Comparison of ENCODE assay signal across 16 cellular contexts in genomic region chr9:136623016-136623848, GRCh38. TPM values are rescaled to one million over a fixed set of nuclear protein-coding genes. Genes with fewer than 3 reads are reported as not detected.
A peak's percentile ranks its signal among the peaks of the same experiment; 100 is the strongest.
DNase-seq lines count a peak whose midpoint lies in the region; ATAC-seq and TF ChIP-seq lines count a peak whose summit lies in the region.
"Had no signal": no experiment of that assay in that cellular context is flagged by ENCODE, and none has a peak within 500 bp of the region (broad histone marks: within the 10 kb centered on the region; RNA-seq: fewer than 3 reads in every experiment).

No MANE protein-coding gene starts in this region.

- H3K27me3 ChIP-seq in heart left ventricle (no peaks in the 10 kb centered on the region), right atrium auricular region (no peaks in the 10 kb centered on the region), brain microvascular endothelial cell (replicated peaks) (no peaks in the 10 kb centered on the region), right lobe of liver (no peaks in the 10 kb centered on the region)
- H3K27me3 ChIP-seq: tibial artery had no signal

- peak in 3 of 5 donors; percentile 22 to 63 (median 24) for DNase-seq in heart left ventricle
- no peak for DNase-seq in right atrium auricular region (ENCODE audit: low spot score)
- no peak for DNase-seq in brain microvascular endothelial cell
- DNase-seq in right lobe of liver, result peak in 2 of 3 donors; percentile 19 to 46
- no peak for DNase-seq in medulla oblongata (ENCODE audit: extremely low spot score)
- DNase-seq: activated CD8-positive, alpha-beta memory T cell treated with anti-CD3 and anti-CD28 coated beads for 24 hours; activated T-cell treated with anti-CD3 and anti-CD28 coated beads, Interleukin-2, amount 50 U/mL, for 72 hours; CD4-positive, alpha-beta T cell; naive thymus-derived CD8-positive, alpha-beta T cell; NCI-H1092; tibial artery had no signal

- 83 to 94% (median 93%) methylated on average over 7 to 19 of the region's 19 CpGs for WGBS in heart left ventricle, 4 donors
- no CpG with 5 or more reads among the region's 19 CpGs for WGBS in right lobe of liver (ENCODE audit: insufficient coverage, low coverage, low lambda C conversion rate, missing lambda C conversion rate)
- 88% methylated on average over 19 of the region's 19 CpGs for WGBS in urinary bladder

- ATAC-seq in heart left ventricle (no peak), right lobe of liver (no peak), HG03520 (IDR thresholded peaks at IDR 0.05; ENCODE audit: unreplicated experiment) (no peak)
- ATAC-seq in activated T-helper 17 cell treated with anti-CD3 and anti-CD28 coated beads, Interleukin-2, amount 50 U/mL, for 72 hours (replicated peaks), result no peak
- ATAC-seq: activated CD4-positive, CD25-positive, alpha-beta regulatory T cell treated with anti-CD3 and anti-CD28 coated beads, Interleukin-2, amount 50 U/mL, for 24 hours; activated T-cell treated with anti-CD3 and anti-CD28 coated beads, Interleukin-2, amount 50 U/mL, for 72 hours; naive thymus-derived CD8-positive, alpha-beta T cell had no signal

- H3K4me1 ChIP-seq in heart left ventricle (peaks cover 8 to 67% (median 36%) of the 10 kb centered on the region in 12 donors), right atrium auricular region (peaks cover 0 to 56% of the 10 kb centered on the region in 2 donors), right lobe of liver (peaks cover 5 to 69% (median 36%) of the 10 kb centered on the region in 4 donors), urinary bladder (ENCODE audit: insufficient read depth) (no peaks in the 10 kb centered on the region)

- in situ Hi-C loops in brain microvascular endothelial cell (cut with HindIII; ENCODE audit: low pct_ligation_motif_present, low sequenced_read_pairs), result no loop called here

- H3K36me3 Mint-ChIP-seq in activated T-helper 17 cell treated with anti-CD3 and anti-CD28 coated beads, Interleukin-2, amount 50 U/mL, for 72 hours (ENCODE audit: low read depth), result no peaks in the 10 kb centered on the region
- H3K36me3 Mint-ChIP-seq: naive thymus-derived CD8-positive, alpha-beta T cell had no signal

- H3K4me3 ChIP-seq in heart left ventricle (no peak overlapping the region), right atrium auricular region (no peak overlapping the region), brain microvascular endothelial cell (ENCODE audit: low read depth, low read length) (no peak overlapping the region), right lobe of liver (no peak overlapping the region), urinary bladder (ENCODE audit: low read depth, low read length) (no peak overlapping the region)
- H3K4me3 ChIP-seq: SK-N-MC, tibial artery had no signal

- H3K9me3 ChIP-seq in heart left ventricle (no peaks in the 10 kb centered on the region), right atrium auricular region (no peaks in the 10 kb centered on the region), right lobe of liver (no peaks in the 10 kb centered on the region)
- H3K9me3 ChIP-seq: tibial artery had no signal

- no peak overlapping the region for H3K4me3 Mint-ChIP-seq in activated T-helper 17 cell treated with anti-CD3 and anti-CD28 coated beads, Interleukin-2, amount 50 U/mL, for 72 hours
- H3K4me3 Mint-ChIP-seq: activated T-cell treated with anti-CD3 and anti-CD28 coated beads, Interleukin-2, amount 50 U/mL, for 72 hours; CD4-positive, alpha-beta T cell; naive thymus-derived CD8-positive, alpha-beta T cell had no signal

- peaks cover 7% of the 10 kb centered on the region for H3K27me3 Mint-ChIP-seq in activated T-helper 17 cell treated with anti-CD3 and anti-CD28 coated beads, Interleukin-2, amount 50 U/mL, for 72 hours

- no peak overlapping the region for H3K27ac ChIP-seq in heart left ventricle
- H3K27ac ChIP-seq in right atrium auricular region, result no peak overlapping the region
- no peak overlapping the region for H3K27ac ChIP-seq in brain microvascular endothelial cell
- H3K27ac ChIP-seq in right lobe of liver, result no peak overlapping the region
- H3K27ac ChIP-seq in urinary bladder (ENCODE audit: low read depth), result peak overlapping the region; percentile 38
- H3K27ac ChIP-seq: SK-N-MC had no signal

- H3K36me3 ChIP-seq in heart left ventricle (no peaks in the 10 kb centered on the region), right atrium auricular region (no peaks in the 10 kb centered on the region), brain microvascular endothelial cell (replicated peaks) (no peaks in the 10 kb centered on the region), right lobe of liver (no peaks in the 10 kb centered on the region), urinary bladder (ENCODE audit: insufficient read depth) (no peaks in the 10 kb centered on the region)
- H3K36me3 ChIP-seq: tibial artery had no signal

- TF ChIP-seq POLR2A in heart left ventricle (IDR thresholded peaks at IDR 0.05), result no peak
- no peak for TF ChIP-seq POLR2A in right lobe of liver (IDR thresholded peaks at IDR 0.05)

- TF ChIP-seq CTCF in heart left ventricle (IDR thresholded peaks at IDR 0.05) (no peak), right atrium auricular region (IDR thresholded peaks at IDR 0.05) (no peak), brain microvascular endothelial cell (IDR thresholded peaks at IDR 0.05; ENCODE audit: low read depth, low read length, missing control alignments) (peak; percentile 21), right lobe of liver (IDR thresholded peaks at IDR 0.05) (no peak)

- H3K4me1 Mint-ChIP-seq in activated T-helper 17 cell treated with anti-CD3 and anti-CD28 coated beads, Interleukin-2, amount 50 U/mL, for 72 hours, result no peaks in the 10 kb centered on the region

- no peaks in the 10 kb centered on the region for H3K9me3 Mint-ChIP-seq in activated T-helper 17 cell treated with anti-CD3 and anti-CD28 coated beads, Interleukin-2, amount 50 U/mL, for 72 hours
- H3K9me3 Mint-ChIP-seq: activated T-cell treated with anti-CD3 and anti-CD28 coated beads, Interleukin-2, amount 50 U/mL, for 72 hours; CD4-positive, alpha-beta T cell; naive thymus-derived CD8-positive, alpha-beta T cell had no signal

- no peak overlapping the region for H3K27ac Mint-ChIP-seq in activated T-helper 17 cell treated with anti-CD3 and anti-CD28 coated beads, Interleukin-2, amount 50 U/mL, for 72 hours
- H3K27ac Mint-ChIP-seq: activated T-cell treated with anti-CD3 and anti-CD28 coated beads, Interleukin-2, amount 50 U/mL, for 72 hours; CD4-positive, alpha-beta T cell; naive thymus-derived CD8-positive, alpha-beta T cell had no signal

- intact Hi-C loops in heart left ventricle (cut with DNase I) (loop anchor here in 2 of 10 donors (5.0 to 10.0 kb wide), 2 partner anchors 46 to 78 kb away; partner anchors contain the start of gene NOTCH1 (in 1 of the 2)), right lobe of liver (cut with DNase I) (loop anchor here (5.0 to 10.0 kb wide), 2 partner anchors 71 to 78 kb away; partner anchors contain the start of gene NOTCH1 (in 1 of the 2))

RNA-seq across cellular contexts. Expression of gene EGFL7, which starts 39.5 kb away (rescaled TPM):
- 100 to 1,000 TPM in 2 of 9 donors, 10 to 100 TPM in 7; 56.4 to 142 (median 94.0) TPM for total RNA-seq in heart left ventricle
- polyA plus RNA-seq in heart left ventricle, result 100 to 1,000 TPM; 103 to 137 TPM
- total RNA-seq in right atrium auricular region, result 100 to 1,000 TPM; 114 to 120 TPM
- total RNA-seq in right lobe of liver, result 10 to 100 TPM; 26.7 to 54.2 (median 45.8) TPM
- total RNA-seq in urinary bladder, result 43.6 TPM
- 138 TPM for polyA plus RNA-seq in urinary bladder
- total RNA-seq in activated T-helper 17 cell treated with anti-CD3 and anti-CD28 coated beads, Interleukin-2, amount 50 U/mL, for 72 hours, result 1 to 10 TPM in 1 of 2 donors, under 1 TPM in 1; 0.78 to 1.0 TPM
- total RNA-seq: CD4-positive, alpha-beta T cell had no signal

Comparison
In these comparisons a context has a peak if more than half of its experiments do, and no peak if none do; other contexts are left out.
1. DNase-seq: peak in heart left ventricle (3 of 5) and right lobe of liver (2 of 3); none in right atrium auricular region (single experiment), brain microvascular endothelial cell (single experiment) and medulla oblongata (single experiment).
2. RNA of gene EGFL7, which starts 39.5 kb away (total RNA-seq): 114 to 120 TPM in right atrium auricular region, 56.4 to 142 TPM in heart left ventricle, 26.7 to 54.2 TPM in right lobe of liver and 43.6 TPM in urinary bladder (single experiment); 0.78 to 1.0 TPM in activated T-helper 17 cell treated with anti-CD3 and anti-CD28 coated beads, Interleukin-2, amount 50 U/mL, for 72 hours; every median in the first group is over 10 times any median in the second.